26 cellular contexts compared by ENCODE assay signal in the genomic region with DNA sequence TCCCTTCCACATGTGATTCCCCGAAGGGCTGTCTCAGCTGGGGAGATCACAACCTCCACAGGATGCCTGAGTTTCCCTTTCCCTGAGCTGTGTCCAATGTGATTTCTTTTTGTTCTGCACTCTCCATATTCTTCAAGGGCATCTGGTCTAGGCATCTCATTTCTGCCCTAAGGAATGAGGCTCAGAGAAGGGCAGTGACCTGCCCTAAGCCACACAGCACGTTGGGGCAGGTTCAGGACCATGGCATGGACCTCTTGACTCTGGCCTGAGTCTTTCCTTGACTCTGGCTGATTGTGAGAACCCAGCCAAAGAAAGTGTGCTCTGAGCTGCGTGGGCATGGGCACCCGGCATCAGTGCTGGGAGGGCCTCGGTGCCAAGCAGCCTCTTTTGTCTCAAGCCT.
"Had no signal": no experiment of that assay in that cellular context is flagged by ENCODE, and none has a peak within 500 bp of the region (broad histone marks: within the 10 kb centered on the region; RNA-seq: fewer than 3 reads in every experiment).

No MANE protein-coding gene starts in this region.

- H3K27me3 ChIP-seq: uterus had no signal

- H3K4me3 Mint-ChIP-seq: immature natural killer cell; natural killer cell; stimulated activated naive B cell treated with anti-CD40 and anti-IgM and Interleukin-4, amounts not matched to agents 10 μg/mL and 1 μg/mL and 100 μg/mL, for 72 hours; stimulated activated naive CD8-positive, alpha-beta T cell treated with anti-CD3 and anti-CD28 coated beads, Interleukin-15, Interleukin-2, amounts not matched to agents 100 ng/mL and 50 ng/mL, for 24 hours had no signal

- H3K9me3 Mint-ChIP-seq: immature natural killer cell; natural killer cell; stimulated activated naive B cell treated with anti-CD40 and anti-IgM and Interleukin-4, amounts not matched to agents 10 μg/mL and 1 μg/mL and 100 μg/mL, for 72 hours; stimulated activated naive CD8-positive, alpha-beta T cell treated with anti-CD3 and anti-CD28 coated beads, Interleukin-15, Interleukin-2, amounts not matched to agents 100 ng/mL and 50 ng/mL, for 24 hours had no signal

- H3K36me3 ChIP-seq: gastroesophageal sphincter, heart right ventricle, left ventricle myocardium inferior, lower lobe of right lung, prostate gland, spleen, suprapubic skin, transverse colon, upper lobe of right lung, uterus had no signal

- H3K36me3 Mint-ChIP-seq: immature natural killer cell; natural killer cell; stimulated activated naive B cell treated with anti-CD40 and anti-IgM and Interleukin-4, amounts not matched to agents 10 μg/mL and 1 μg/mL and 100 μg/mL, for 72 hours had no signal

- H3K27ac ChIP-seq: dorsolateral prefrontal cortex, epithelial cell of prostate, foreskin keratinocyte, gastroesophageal sphincter, heart right ventricle, left ventricle myocardium inferior, lower lobe of right lung, prostate gland, skin epidermis, spleen, suprapubic skin, transverse colon, upper lobe of right lung, uterus had no signal

- H3K4me1 Mint-ChIP-seq: immature natural killer cell; natural killer cell; stimulated activated naive B cell treated with anti-CD40 and anti-IgM and Interleukin-4, amounts not matched to agents 10 μg/mL and 1 μg/mL and 100 μg/mL, for 72 hours had no signal

- H3K4me3 ChIP-seq: dorsolateral prefrontal cortex, gastroesophageal sphincter, heart right ventricle, left ventricle myocardium inferior, lower lobe of right lung, prostate gland, skin epidermis, spleen, suprapubic skin, transverse colon, upper lobe of right lung, uterus had no signal

- ATAC-seq: esophagus mucosa; foreskin keratinocyte; gastroesophageal sphincter; heart right ventricle; left colon; lower lobe of right lung; natural killer cell; right cardiac atrium; stimulated activated naive B cell treated with anti-CD40 and anti-IgM and Interleukin-4, amounts not matched to agents 10 μg/mL and 1 μg/mL and 100 μg/mL, for 72 hours; upper lobe of right lung had no signal

- H3K9me3 ChIP-seq: gastroesophageal sphincter, heart right ventricle, left ventricle myocardium inferior, lower lobe of right lung, prostate gland, spleen, suprapubic skin, transverse colon, upper lobe of right lung, uterus had no signal

- H3K27ac Mint-ChIP-seq: immature natural killer cell; natural killer cell; stimulated activated naive B cell treated with anti-CD40 and anti-IgM and Interleukin-4, amounts not matched to agents 10 μg/mL and 1 μg/mL and 100 μg/mL, for 72 hours; stimulated activated naive CD8-positive, alpha-beta T cell treated with anti-CD3 and anti-CD28 coated beads, Interleukin-15, Interleukin-2, amounts not matched to agents 100 ng/mL and 50 ng/mL, for 24 hours had no signal

- DNase-seq: cerebellar nuclear complex; dorsolateral prefrontal cortex; effector CD4-positive, alpha-beta T cell; foreskin keratinocyte; heart right ventricle; hypothalamus; immature natural killer cell; kidney glomerular epithelial cell; left colon; left ventricle myocardium inferior; lower lobe of right lung; natural killer cell; right cardiac atrium; stimulated activated CD4-positive, alpha-beta T cell treated with anti-CD3 and anti-CD28 coated beads, Interleukin-2, amount 100 ng/mL, for 48 hours; stimulated activated naive B cell treated with anti-CD40 and anti-IgM and Interleukin-4, amounts not matched to agents 10 μg/mL and 1 μg/mL and 100 μg/mL, for 72 hours; transverse colon; upper lobe of right lung; uterus had no signal

- H3K4me1 ChIP-seq: foreskin keratinocyte, gastroesophageal sphincter, heart right ventricle, left ventricle myocardium inferior, lower lobe of right lung, prostate gland, spleen, suprapubic skin, transverse colon, upper lobe of right lung, uterus had no signal
